9 cellular contexts compared by ENCODE assay signal in the genomic region with DNA sequence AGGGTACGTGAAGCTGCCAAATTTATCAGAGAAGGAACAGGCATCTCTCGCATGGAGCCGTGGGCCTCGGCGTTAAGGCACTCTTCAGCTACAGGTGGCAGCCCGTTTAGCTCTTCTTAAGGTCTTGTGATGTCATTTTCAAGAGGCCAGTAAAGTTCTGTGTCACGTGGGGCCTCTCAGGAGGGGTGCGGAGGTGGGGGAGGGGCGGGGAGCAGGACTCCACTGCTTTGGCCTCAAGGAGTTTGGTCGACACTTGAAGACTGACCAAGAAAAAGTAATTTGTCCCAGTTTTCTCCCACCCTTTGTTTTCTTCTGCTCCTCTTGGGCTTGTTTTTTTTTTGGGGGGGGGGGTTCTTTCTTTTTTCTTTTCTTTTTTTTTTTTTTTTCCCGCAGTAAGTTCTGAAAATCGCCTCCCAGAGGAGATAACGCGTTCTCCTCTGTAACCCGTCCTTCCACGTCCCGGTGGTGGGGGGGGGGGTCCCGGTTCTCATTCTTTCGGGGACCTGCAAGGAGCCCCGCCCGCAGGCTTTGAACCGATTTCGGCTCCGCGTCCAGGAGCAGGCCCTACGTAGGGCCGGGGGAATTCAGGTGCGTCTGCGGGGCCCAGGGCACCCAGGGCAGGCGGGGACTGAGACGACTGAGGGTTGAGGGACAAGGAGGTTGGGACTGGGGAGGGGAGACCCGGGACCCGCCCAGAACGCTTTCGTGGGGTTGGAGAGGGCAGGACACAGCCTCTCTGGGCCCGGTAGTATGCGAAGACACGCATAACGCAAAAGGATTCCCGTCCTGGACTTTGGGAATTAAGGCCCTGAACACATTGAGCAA. TPM values are rescaled to one million over a fixed set of nuclear protein-coding genes. Genes with fewer than 3 reads are reported as not detected.
DNase-seq lines count a peak whose midpoint lies in the region; ATAC-seq and TF ChIP-seq lines count a peak whose summit lies in the region.
"Had no signal": no experiment of that assay in that cellular context is flagged by ENCODE, and none has a peak within 500 bp of the region (broad histone marks: within the 10 kb centered on the region; RNA-seq: fewer than 3 reads in every experiment).

No MANE protein-coding gene starts in this region.

- peak overlapping the region; percentile 77 for H3K4me3 Mint-ChIP-seq in osteocyte (ENCODE audit: unreplicated experiment)

- no peaks in the 10 kb centered on the region for H3K9me3 Mint-ChIP-seq in osteocyte (ENCODE audit: unreplicated experiment)

- H3K27me3 Mint-ChIP-seq in osteocyte (ENCODE audit: unreplicated experiment) = peaks cover 45% of the 10 kb centered on the region

- no peaks in the 10 kb centered on the region for H3K27me3 ChIP-seq in foreskin keratinocyte

- ATAC-seq in GM21619 (IDR thresholded peaks at IDR 0.05; ENCODE audit: unreplicated experiment) = peak; percentile 71
- peak; percentile 78 for ATAC-seq in foreskin keratinocyte
- ATAC-seq in HG03280 (IDR thresholded peaks at IDR 0.05; ENCODE audit: unreplicated experiment) = no peak

- H3K27ac Mint-ChIP-seq in osteocyte (ENCODE audit: unreplicated experiment) = peak overlapping the region; percentile 66

- H3K36me3 Mint-ChIP-seq in osteocyte (ENCODE audit: unreplicated experiment) = no peaks in the 10 kb centered on the region

- no peaks in the 10 kb centered on the region for H3K4me1 ChIP-seq in foreskin keratinocyte

- DNase-seq in COLO829 (ENCODE audit: low spot score) (peak; percentile 79), MV-4-11 (lab: John Stamatoyannopoulos, UW) (peak; percentile 50), foreskin keratinocyte (peak; percentile 61 to 76), osteocyte (ENCODE audit: extremely low spot score, unreplicated experiment) (no peak), NCI-H1092 treated with DMSO at 0.1 percent for 48 hours (lab: John Stamatoyannopoulos, UW) (no peak)
- DNase-seq in activated T-cell treated with anti-CD3 and anti-CD28 coated beads, Interleukin-2, amount 50 U/mL, for 1 hour = peak; percentile 46

- no peak for TF ChIP-seq CTCF in foreskin keratinocyte (conservative IDR thresholded peaks at IDR 0.05)
- TF ChIP-seq CTCF in osteocyte (IDR thresholded peaks at IDR 0.05) = no peak

- peaks cover 16% of the 10 kb centered on the region for H3K4me1 Mint-ChIP-seq in osteocyte (ENCODE audit: unreplicated experiment)

- no peak overlapping the region for H3K27ac ChIP-seq in foreskin keratinocyte

RNA-seq across cellular contexts. Expression of a gene that starts 26.0 kb away (rescaled TPM):
- total RNA-seq in foreskin keratinocyte = not detected in 2 replicates
- polyA plus RNA-seq in foreskin keratinocyte = not detected in 2 replicates
- not detected in 2 replicates for total RNA-seq in osteocyte
- total RNA-seq: temporal lobe had no signal

RNA-seq across cellular contexts. Expression of a gene that starts 36.1 kb away (rescaled TPM):
- total RNA-seq in foreskin keratinocyte = not detected in 2 replicates
- not detected in 2 replicates for polyA plus RNA-seq in foreskin keratinocyte
- total RNA-seq in osteocyte = not detected in 2 replicates
- total RNA-seq: temporal lobe had no signal

RNA-seq across cellular contexts. Expression of a gene that starts 46.3 kb away (rescaled TPM):
- total RNA-seq in foreskin keratinocyte (1.1 and 2.7 TPM in 2 replicates), osteocyte (5.4 and 6.0 TPM in 2 replicates)
- polyA plus RNA-seq in foreskin keratinocyte = not detected in 2 replicates

Comparison
In these comparisons a context has a peak if more than half of its experiments do, and no peak if none do; other contexts are left out.
1. DNase-seq: peak in COLO829 (single experiment), MV-4-11 (single experiment), activated T-cell treated with anti-CD3 and anti-CD28 coated beads, Interleukin-2, amount 50 U/mL, for 1 hour (single experiment) and foreskin keratinocyte (2 of 2); none in osteocyte (single experiment) and NCI-H1092 treated with DMSO at 0.1 percent for 48 hours (single experiment).